8 cellular contexts compared by ENCODE assay signal in the genomic region with DNA sequence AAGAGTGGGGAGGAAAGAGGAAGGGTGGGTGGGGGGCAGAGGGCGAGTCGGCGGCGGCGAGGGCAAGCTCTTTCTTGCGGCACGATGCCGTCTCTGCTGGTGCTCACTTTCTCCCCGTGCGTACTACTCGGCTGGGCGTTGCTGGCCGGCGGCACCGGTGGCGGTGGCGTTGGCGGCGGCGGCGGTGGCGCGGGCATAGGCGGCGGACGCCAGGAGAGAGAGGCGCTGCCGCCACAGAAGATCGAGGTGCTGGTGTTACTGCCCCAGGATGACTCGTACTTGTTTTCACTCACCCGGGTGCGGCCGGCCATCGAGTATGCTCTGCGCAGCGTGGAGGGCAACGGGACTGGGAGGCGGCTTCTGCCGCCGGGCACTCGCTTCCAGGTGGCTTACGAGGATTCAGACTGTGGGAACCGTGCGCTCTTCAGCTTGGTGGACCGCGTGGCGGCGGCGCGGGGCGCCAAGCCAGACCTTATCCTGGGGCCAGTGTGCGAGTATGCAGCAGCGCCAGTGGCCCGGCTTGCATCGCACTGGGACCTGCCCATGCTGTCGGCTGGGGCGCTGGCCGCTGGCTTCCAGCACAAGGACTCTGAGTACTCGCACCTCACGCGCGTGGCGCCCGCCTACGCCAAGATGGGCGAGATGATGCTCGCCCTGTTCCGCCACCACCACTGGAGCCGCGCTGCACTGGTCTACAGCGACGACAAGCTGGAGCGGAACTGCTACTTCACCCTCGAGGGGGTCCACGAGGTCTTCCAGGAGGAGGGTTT. TPM values are rescaled to one million over a fixed set of nuclear protein-coding genes. Genes with fewer than 3 reads are reported as not detected.
DNase-seq lines count a peak whose midpoint lies in the region; FAIRE-seq and TF ChIP-seq lines count a peak whose summit lies in the region.

No MANE protein-coding gene starts in this region.

- H3K9me3 ChIP-seq in mesenchymal stem cell (ENCODE audit: control insufficient read depth, low read length) (no peaks in the 10 kb centered on the region), vagina (no peaks in the 10 kb centered on the region)

- H3K4me1 ChIP-seq in mesenchymal stem cell (ENCODE audit: control insufficient read depth, insufficient read depth, low read depth, low read length) (peaks cover 41% of the 10 kb centered on the region), vagina (peaks cover 30% of the 10 kb centered on the region)

- H3K36me3 Mint-ChIP-seq in activated naive CD4-positive, alpha-beta T cell treated with anti-CD3 and anti-CD28 coated beads, Interleukin-2, amount 50 U/mL, for 24 hours: no peaks in the 10 kb centered on the region

- FAIRE-seq in H54 (lab: Jason Lieb, UNC): no peak

- no peak overlapping the region for H2AK5ac ChIP-seq in mesenchymal stem cell (ENCODE audit: low read length, severe bottlenecking)

- intact Hi-C loops in vagina (cut with DNase I): loop anchor here (10.0 kb wide), 1 partner anchor 703 kb away; no protein-coding TSS in a partner anchor

- H2BK15ac ChIP-seq in mesenchymal stem cell (ENCODE audit: low read depth, poor library complexity, severe bottlenecking): peak overlapping the region; percentile 23

- H3K27ac ChIP-seq in mesenchymal stem cell (ENCODE audit: low read length, poor library complexity, severe bottlenecking) (no peak overlapping the region), vagina (peak overlapping the region; percentile 24)

- H3K36me3 ChIP-seq in mesenchymal stem cell (ENCODE audit: control insufficient read depth in 1 of 2, insufficient read depth in 2 of 2, low read depth in 1 of 2, low read length in 2 of 2) (no peaks in the 10 kb centered on the region), vagina (no peaks in the 10 kb centered on the region)

- peak overlapping the region; percentile 59 to 82 for H3K18ac ChIP-seq in mesenchymal stem cell (ENCODE audit: low read depth in 1 of 2, low read length in 2 of 2)

- H3K27me3 ChIP-seq in mesenchymal stem cell (ENCODE audit: control insufficient read depth in 1 of 2, insufficient read depth in 1 of 2, low read length in 2 of 2) (peaks cover 24 to 34% of the 10 kb centered on the region in 2 experiments), vagina (no peaks in the 10 kb centered on the region)

- WGBS in mesenchymal stem cell: 2% methylated on average over 75 of the region's 75 CpGs

- peak overlapping the region; percentile 36 for H2AFZ ChIP-seq in mesenchymal stem cell (ENCODE audit: low read depth, low read length)

- no peak overlapping the region for H3K14ac ChIP-seq in mesenchymal stem cell (ENCODE audit: low read length in 2 of 2)

- TF ChIP-seq POLR2A in vagina (IDR thresholded peaks at IDR 0.05) (no peak), H54 (IDR thresholded peaks at IDR 0.05; ENCODE audit: low read depth, low read length) (no peak)

- no peak overlapping the region for H3K27ac Mint-ChIP-seq in activated naive CD4-positive, alpha-beta T cell treated with anti-CD3 and anti-CD28 coated beads, Interleukin-2, amount 50 U/mL, for 24 hours

- peak overlapping the region in 1 of 2 experiments; percentile 85 for H3K23ac ChIP-seq in mesenchymal stem cell (ENCODE audit: low read length in 2 of 2)

- peak overlapping the region; percentile 54 for H3K4me3 Mint-ChIP-seq in activated naive CD4-positive, alpha-beta T cell treated with anti-CD3 and anti-CD28 coated beads, Interleukin-2, amount 50 U/mL, for 24 hours

- TF ChIP-seq CTCF in choroid plexus epithelial cell (conservative IDR thresholded peaks at IDR 0.05; ENCODE audit: low read depth, low read length) (no peak), vagina (IDR thresholded peaks at IDR 0.05) (no peak)

- H2BK120ac ChIP-seq in mesenchymal stem cell (ENCODE audit: low read depth, low read length): no peak overlapping the region

- peaks cover under 1% of the 10 kb centered on the region for H3K9me3 Mint-ChIP-seq in activated naive CD4-positive, alpha-beta T cell treated with anti-CD3 and anti-CD28 coated beads, Interleukin-2, amount 50 U/mL, for 24 hours

- H3K4me3 ChIP-seq in choroid plexus epithelial cell (ENCODE audit: low read depth, low read length): peak overlapping the region; percentile 47
- peak overlapping the region; percentile 58 to 78 for H3K4me3 ChIP-seq in mesenchymal stem cell (ENCODE audit: insufficient read depth in 1 of 2, low read depth in 1 of 2, low read length in 2 of 2)
- H3K4me3 ChIP-seq in vagina: peak overlapping the region; percentile 58 to 71

- no peak overlapping the region for H2BK5ac ChIP-seq in mesenchymal stem cell (ENCODE audit: low read depth, low read length, poor library complexity, severe bottlenecking)

- peak overlapping the region; percentile 59 for H3K9ac ChIP-seq in mesenchymal stem cell (ENCODE audit: low read length)

- no peak for DNase-seq in activated naive CD4-positive, alpha-beta T cell treated with anti-CD3 and anti-CD28 coated beads, Interleukin-2, amount 50 U/mL, for 16 hours
- DNase-seq in choroid plexus epithelial cell (ENCODE audit: low read depth): peak; percentile 25
- peak; percentile 43 for DNase-seq in mesenchymal stem cell
- no peak for DNase-seq in vagina (ENCODE audit: extremely low spot score in 2 of 2)
- no peak for DNase-seq in HK-2 (ENCODE audit: unreplicated experiment)
- no peak for DNase-seq in H54 (ENCODE audit: insufficient read length, low spot score)
- DNase-seq in stimulated activated CD4-positive, alpha-beta T cell treated with anti-CD3 and anti-CD28 coated beads, Interleukin-2, amount 100 ng/mL, for 48 hours: no peak

- H3K4me2 ChIP-seq in mesenchymal stem cell (ENCODE audit: low read length, poor library complexity, severe bottlenecking): peak overlapping the region; percentile 66

- H2BK12ac ChIP-seq in mesenchymal stem cell (ENCODE audit: low read length in 2 of 2): peak overlapping the region in 1 of 2 experiments; percentile 64

- H4K8ac ChIP-seq in mesenchymal stem cell (ENCODE audit: low read length): peak overlapping the region; percentile 72

- peaks cover 45% of the 10 kb centered on the region for H3K27me3 Mint-ChIP-seq in activated naive CD4-positive, alpha-beta T cell treated with anti-CD3 and anti-CD28 coated beads, Interleukin-2, amount 50 U/mL, for 24 hours

- peak overlapping the region in 1 of 2 experiments; percentile 51 for H3K4ac ChIP-seq in mesenchymal stem cell (ENCODE audit: low read depth in 1 of 2, low read length in 2 of 2)

- peaks cover 22% of the 10 kb centered on the region for H3K4me1 Mint-ChIP-seq in activated naive CD4-positive, alpha-beta T cell treated with anti-CD3 and anti-CD28 coated beads, Interleukin-2, amount 50 U/mL, for 24 hours

- H4K91ac ChIP-seq in mesenchymal stem cell (ENCODE audit: low read length): peak overlapping the region; percentile 57

- no peaks in the 10 kb centered on the region for H3K79me1 ChIP-seq in mesenchymal stem cell (replicated peaks; ENCODE audit: low read length, poor library complexity, severe bottlenecking)

RNA-seq across cellular contexts. Expression of a gene that starts 0.8 kb away (rescaled TPM):
- 28.2 TPM for polyA plus RNA-seq in mesenchymal stem cell (2013, experiment 1 of 2)
- polyA plus RNA-seq in mesenchymal stem cell (2013, experiment 2 of 2): 26.0 TPM
- 14.7 TPM for total RNA-seq in vagina

Comparison
In these comparisons a context has a peak if more than half of its experiments do, and no peak if none do; other contexts are left out.
1. DNase-seq: peak in choroid plexus epithelial cell (single experiment) and mesenchymal stem cell (single experiment); none in activated naive CD4-positive, alpha-beta T cell treated with anti-CD3 and anti-CD28 coated beads, Interleukin-2, amount 50 U/mL, for 16 hours (single experiment), vagina (0 of 2), HK-2 (single experiment), H54 (single experiment) and stimulated activated CD4-positive, alpha-beta T cell treated with anti-CD3 and anti-CD28 coated beads, Interleukin-2, amount 100 ng/mL, for 48 hours (0 of 2).
2. Peak in every context shown above with its lines, with median percentiles within 50 percentile points of each other: H3K4me3 ChIP-seq.